Comparison of ENCODE assay signal across 33 cellular contexts in the genomic region with DNA sequence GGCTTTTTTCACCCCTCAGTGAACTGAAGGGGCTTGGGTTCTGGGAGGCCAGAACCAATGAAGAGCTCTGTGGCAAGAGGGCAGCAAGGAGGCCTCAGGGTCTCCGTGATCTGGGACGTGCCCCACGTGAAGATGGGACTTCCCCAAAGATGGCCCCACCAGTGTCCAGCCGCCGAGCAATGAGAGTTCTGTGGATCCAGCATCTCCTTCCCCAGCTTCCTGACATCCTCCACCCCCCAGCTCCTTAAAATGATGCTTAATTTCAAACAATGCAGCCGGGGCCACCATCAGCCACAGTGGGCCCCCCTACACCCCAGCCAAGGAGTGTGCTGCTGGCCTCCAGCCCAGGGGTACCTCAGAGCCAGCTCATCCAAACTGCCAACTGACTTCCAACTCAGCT. TPM values are rescaled to one million over a fixed set of nuclear protein-coding genes. Genes with fewer than 3 reads are reported as not detected.
"Had no signal": no experiment of that assay in that cellular context is flagged by ENCODE, and none has a peak within 500 bp of the region (broad histone marks: within the 10 kb centered on the region; RNA-seq: fewer than 3 reads in every experiment).

No MANE protein-coding gene starts in this region.

- DNase-seq: activated B cell treated with CpG ODN at 0.5 μM for 24 hours; activated CD4-positive, alpha-beta memory T cell treated with anti-CD3 and anti-CD28 coated beads for 36 hours; activated CD4-positive, alpha-beta T cell treated with anti-CD3 and anti-CD28 coated beads, Interleukin-2, amount 10 ng/mL, durations not matched to agents 24 days and 14 days; activated CD4-positive, alpha-beta T cell treated with anti-CD3 and anti-CD28 coated beads, Interleukin-2, amount 50 U/mL, for 1 hour; activated CD4-positive, alpha-beta T cell treated with anti-CD3 and anti-CD28 coated beads, Interleukin-2, amount 50 U/mL, for 4 hours; activated CD4-positive, CD25-positive, alpha-beta regulatory T cell treated with anti-CD3 and anti-CD28 coated beads, Interleukin-2, amount 50 U/mL, for 72 hours; activated CD8-positive, alpha-beta memory T cell treated with anti-CD3 and anti-CD28 coated beads, Interleukin-2, amount 50 U/mL, for 4 hours; activated CD8-positive, alpha-beta T cell treated with anti-CD3 and anti-CD28 coated beads for 36 hours; activated effector memory CD4-positive, alpha-beta T cell treated with anti-CD3 and anti-CD28 coated beads, Interleukin-2, amount 50 U/mL, for 16 hours; activated gamma-delta T cell treated with Interleukin-2 at 50 U/mL for 16 hours; activated naive CD4-positive, alpha-beta T cell treated with anti-CD3 and anti-CD28 coated beads, Interleukin-2, amount 10 ng/mL, durations not matched to agents 7 days and 5 days; activated naive CD4-positive, alpha-beta T cell treated with Interleukin-2 at 50 U/mL for 16 hours; activated naive CD8-positive, alpha-beta T cell treated with anti-CD3 and anti-CD28 coated beads, Interleukin-2, amount 10 ng/mL, durations not matched to agents 7 days and 5 days; activated naive CD8-positive, alpha-beta T cell treated with anti-CD3 and anti-CD28 coated beads, Interleukin-2, amount 50 U/mL, for 24 hours; activated T-cell treated with anti-CD3 and anti-CD28 coated beads for 4 hours; activated T-cell treated with anti-CD3 and anti-CD28 coated beads, Interleukin-2, amount 50 U/mL, for 1 hour; activated T-cell treated with anti-CD3 and anti-CD28 coated beads, Interleukin-2, amount 50 U/mL, for 4 hours; activated T-cell treated with anti-CD3 and anti-CD28 coated beads, Interleukin-2, amount 50 U/mL, for 72 hours; amygdala; anterior cingulate cortex; SW 1271; T-helper 1 cell; T-helper 2 cell; T-helper 9 cell had no signal

- H3K4me3 ChIP-seq: ascending aorta, cardiac muscle cell had no signal

- H3K4me1 ChIP-seq: ascending aorta had no signal

- H3K36me3 ChIP-seq: ascending aorta, cardiac muscle cell had no signal

- H3K27me3 ChIP-seq: ascending aorta, cardiac muscle cell had no signal

- H3K9me3 ChIP-seq: ascending aorta had no signal

- ATAC-seq: activated CD8-positive, alpha-beta T cell treated with anti-CD3 and anti-CD28 coated beads for 36 hours; activated naive CD8-positive, alpha-beta T cell treated with anti-CD3 and anti-CD28 coated beads, Interleukin-2, amount 50 U/mL, for 24 hours; activated T-cell treated with anti-CD3 and anti-CD28 coated beads, Interleukin-2, amount 50 U/mL, for 4 hours; activated T-cell treated with anti-CD3 and anti-CD28 coated beads, Interleukin-2, amount 50 U/mL, for 72 hours; activated T-helper 17 cell treated with anti-CD3 and anti-CD28 coated beads, Interleukin-2, amount 50 U/mL, for 72 hours had no signal

- FAIRE-seq: bronchial epithelial cell, TTC549 had no signal

- H3K27ac ChIP-seq: ascending aorta, cardiac muscle cell, VCaP had no signal

RNA-seq across cellular contexts. Expression of a gene that starts 5.9 kb away (rescaled TPM):
- total RNA-seq: activated B cell treated with CpG ODN at 0.5 μM for 24 hours; activated CD4-positive, alpha-beta memory T cell treated with anti-CD3 and anti-CD28 coated beads for 36 hours; activated CD4-positive, alpha-beta T cell treated with anti-CD3 and anti-CD28 coated beads, Interleukin-2, amount 10 ng/mL, durations not matched to agents 24 days and 14 days; activated CD8-positive, alpha-beta memory T cell treated with anti-CD3 and anti-CD28 coated beads for 36 hours; activated CD8-positive, alpha-beta T cell treated with anti-CD3 and anti-CD28 coated beads for 36 hours; activated naive CD8-positive, alpha-beta T cell treated with anti-CD3 and anti-CD28 coated beads, Interleukin-2, amount 10 ng/mL, durations not matched to agents 7 days and 5 days; activated T-cell treated with anti-CD3 and anti-CD28 coated beads, Interleukin-2, amount 50 U/mL, for 4 hours; activated T-cell treated with anti-CD3 and anti-CD28 coated beads, Interleukin-2, amount 50 U/mL, for 72 hours; activated T-helper 1 cell treated with anti-CD3 and anti-CD28 coated beads, Interleukin-12 subunit alpha, Interleukin-12 subunit beta, Interleukin-2, Interleukin-4 antibody, amounts not matched to agents 30 ng/mL and 10 ng/mL and 1 ng/mL, durations not matched to agents 14 hours and 24 hours and 36 hours; activated T-helper 17 cell treated with anti-CD3 and anti-CD28 coated beads, Interleukin-2, amount 50 U/mL, for 72 hours; ascending aorta; bronchial epithelial cell had no signal
- polyA plus RNA-seq: adipose tissue, cardiac muscle cell had no signal

RNA-seq across cellular contexts. Expression of a gene that starts 54.6 kb away (rescaled TPM):
- total RNA-seq: activated B cell treated with CpG ODN at 0.5 μM for 24 hours; activated CD4-positive, alpha-beta memory T cell treated with anti-CD3 and anti-CD28 coated beads for 36 hours; activated CD4-positive, alpha-beta T cell treated with anti-CD3 and anti-CD28 coated beads, Interleukin-2, amount 10 ng/mL, durations not matched to agents 24 days and 14 days; activated CD8-positive, alpha-beta memory T cell treated with anti-CD3 and anti-CD28 coated beads for 36 hours; activated CD8-positive, alpha-beta T cell treated with anti-CD3 and anti-CD28 coated beads for 36 hours; activated naive CD8-positive, alpha-beta T cell treated with anti-CD3 and anti-CD28 coated beads, Interleukin-2, amount 10 ng/mL, durations not matched to agents 7 days and 5 days; activated T-cell treated with anti-CD3 and anti-CD28 coated beads, Interleukin-2, amount 50 U/mL, for 4 hours; activated T-cell treated with anti-CD3 and anti-CD28 coated beads, Interleukin-2, amount 50 U/mL, for 72 hours; activated T-helper 1 cell treated with anti-CD3 and anti-CD28 coated beads, Interleukin-12 subunit alpha, Interleukin-12 subunit beta, Interleukin-2, Interleukin-4 antibody, amounts not matched to agents 30 ng/mL and 10 ng/mL and 1 ng/mL, durations not matched to agents 14 hours and 24 hours and 36 hours; ascending aorta; bronchial epithelial cell had no signal
- polyA plus RNA-seq: cardiac muscle cell had no signal
